Comparison of ENCODE assay signal across 15 cellular contexts in the genomic region with DNA sequence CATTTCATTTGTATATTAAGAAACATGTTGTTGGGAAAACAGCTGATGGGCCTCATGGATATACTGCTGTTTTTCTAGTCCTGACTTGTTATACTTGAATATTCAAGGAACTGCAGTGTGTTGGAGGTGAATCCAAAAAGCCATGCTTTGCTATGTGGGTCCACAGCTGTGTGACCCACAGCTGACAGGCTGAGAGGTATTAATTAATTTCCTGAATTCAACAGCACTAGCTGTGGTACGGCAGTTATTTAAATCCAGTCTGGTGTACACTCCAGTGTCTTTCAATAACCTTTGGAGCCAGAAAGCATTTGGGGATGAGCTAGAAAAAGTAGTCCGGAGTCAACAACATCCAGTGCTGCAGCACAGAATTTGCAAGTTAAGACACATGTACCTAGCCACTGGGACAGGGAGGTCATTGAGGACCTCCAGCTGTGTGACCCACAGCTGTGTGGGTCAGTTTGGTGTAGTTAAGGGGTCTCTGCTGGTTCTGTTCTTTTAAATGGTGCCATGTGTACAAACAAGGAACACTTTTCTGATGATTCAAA.
"Had no signal": no experiment of that assay in that cellular context is flagged by ENCODE, and none has a peak within 500 bp of the region (broad histone marks: within the 10 kb centered on the region; RNA-seq: fewer than 3 reads in every experiment).

No MANE protein-coding gene starts in this region.

- H3K27me3 ChIP-seq: esophagus muscularis mucosa, tibial artery, vagina had no signal

- DNase-seq: activated CD4-positive, alpha-beta T cell treated with anti-CD3 and anti-CD28 coated beads for 4 hours; activated CD8-positive, alpha-beta memory T cell treated with anti-CD3 and anti-CD28 coated beads, Interleukin-2, amount 50 U/mL, for 4 hours; activated CD8-positive, alpha-beta T cell treated with anti-CD3 and anti-CD28 coated beads, Interleukin-2, amount 10 ng/mL, durations not matched to agents 7 days and 5 days; activated gamma-delta T cell; activated T-cell treated with anti-CD3 and anti-CD28 coated beads, Interleukin-2, amount 50 U/mL, for 72 hours; hypothalamus; mesenchymal stem cell; natural killer cell; nucleus accumbens; stimulated activated CD4-positive, alpha-beta T cell treated with anti-CD3 and anti-CD28 coated beads, Interleukin-2, amount 100 ng/mL, for 48 hours; tibial artery had no signal

- H3K36me3 ChIP-seq: tibial artery had no signal

- H3K27ac Mint-ChIP-seq: activated CD8-positive, alpha-beta T cell treated with anti-CD3 and anti-CD28 coated beads, Interleukin-2, amount 10 ng/mL, durations not matched to agents 7 days and 5 days; activated naive CD4-positive, alpha-beta T cell treated with anti-CD3 and anti-CD28 coated beads, Interleukin-2, amount 50 U/mL, for 72 hours; activated T-cell treated with anti-CD3 and anti-CD28 coated beads, Interleukin-2, amount 50 U/mL, for 72 hours; stimulated activated memory B cell treated with anti-CD40 and anti-IgM and Interleukin-4, amounts not matched to agents 10 μg/mL and 1 μg/mL and 100 μg/mL, for 72 hours had no signal

- H3K9me3 ChIP-seq: esophagus muscularis mucosa, tibial artery, vagina had no signal

- H3K4me3 ChIP-seq: esophagus muscularis mucosa, tibial artery, vagina had no signal

- H3K9me3 Mint-ChIP-seq: activated naive CD4-positive, alpha-beta T cell treated with anti-CD3 and anti-CD28 coated beads, Interleukin-2, amount 50 U/mL, for 72 hours; activated T-cell treated with anti-CD3 and anti-CD28 coated beads, Interleukin-2, amount 50 U/mL, for 72 hours; natural killer cell; stimulated activated memory B cell treated with anti-CD40 and anti-IgM and Interleukin-4, amounts not matched to agents 10 μg/mL and 1 μg/mL and 100 μg/mL, for 72 hours had no signal

- H3K27me3 Mint-ChIP-seq: stimulated activated memory B cell treated with anti-CD40 and anti-IgM and Interleukin-4, amounts not matched to agents 10 μg/mL and 1 μg/mL and 100 μg/mL, for 72 hours had no signal

- H3K36me3 Mint-ChIP-seq: natural killer cell; stimulated activated memory B cell treated with anti-CD40 and anti-IgM and Interleukin-4, amounts not matched to agents 10 μg/mL and 1 μg/mL and 100 μg/mL, for 72 hours had no signal

- H3K4me3 Mint-ChIP-seq: activated CD8-positive, alpha-beta T cell treated with anti-CD3 and anti-CD28 coated beads, Interleukin-2, amount 10 ng/mL, durations not matched to agents 7 days and 5 days; natural killer cell; stimulated activated memory B cell treated with anti-CD40 and anti-IgM and Interleukin-4, amounts not matched to agents 10 μg/mL and 1 μg/mL and 100 μg/mL, for 72 hours had no signal

- H3K27ac ChIP-seq: esophagus muscularis mucosa, tibial artery, vagina had no signal
